20 cellular contexts compared by ENCODE assay signal in genomic region chr14:63282997-63283396, GRCh38. TPM values are rescaled to one million over a fixed set of nuclear protein-coding genes. Genes with fewer than 3 reads are reported as not detected.
DNase-seq lines count a peak whose midpoint lies in the region; ATAC-seq, FAIRE-seq and TF ChIP-seq lines count a peak whose summit lies in the region.
"Had no signal": no experiment of that assay in that cellular context is flagged by ENCODE, and none has a peak within 500 bp of the region (broad histone marks: within the 10 kb centered on the region; RNA-seq: fewer than 3 reads in every experiment).

No MANE protein-coding gene starts in this region.

- H3K9me3 Mint-ChIP-seq in activated CD8-positive, alpha-beta T cell treated with anti-CD3 and anti-CD28 coated beads for 36 hours: no peaks in the 10 kb centered on the region
- no peaks in the 10 kb centered on the region for H3K9me3 Mint-ChIP-seq in activated CD8-positive, alpha-beta T cell treated with anti-CD3 and anti-CD28 coated beads, Interleukin-2, amount 10 ng/mL, durations not matched to agents 7 days and 5 days (ENCODE audit: insufficient read depth)
- H3K9me3 Mint-ChIP-seq in activated naive CD4-positive, alpha-beta T cell treated with anti-CD3 and anti-CD28 coated beads for 36 hours: no peaks in the 10 kb centered on the region

- no peak overlapping the region for H3K4me3 Mint-ChIP-seq in activated CD8-positive, alpha-beta T cell treated with anti-CD3 and anti-CD28 coated beads for 36 hours
- H3K4me3 Mint-ChIP-seq in activated CD8-positive, alpha-beta T cell treated with anti-CD3 and anti-CD28 coated beads, Interleukin-2, amount 10 ng/mL, durations not matched to agents 7 days and 5 days: no peak overlapping the region
- no peak overlapping the region for H3K4me3 Mint-ChIP-seq in activated naive CD4-positive, alpha-beta T cell treated with anti-CD3 and anti-CD28 coated beads for 36 hours

- 42 to 60% (median 57%) methylated on average over 7 of the region's 7 CpGs for WGBS in stomach, 5 donors

- TF ChIP-seq EP300 in stomach (IDR thresholded peaks at IDR 0.05): no peak

- H3K27me3 Mint-ChIP-seq in activated CD8-positive, alpha-beta T cell treated with anti-CD3 and anti-CD28 coated beads for 36 hours: no peaks in the 10 kb centered on the region
- peaks cover 5% of the 10 kb centered on the region for H3K27me3 Mint-ChIP-seq in activated CD8-positive, alpha-beta T cell treated with anti-CD3 and anti-CD28 coated beads, Interleukin-2, amount 10 ng/mL, durations not matched to agents 7 days and 5 days (ENCODE audit: low read depth)
- H3K27me3 Mint-ChIP-seq in activated naive CD4-positive, alpha-beta T cell treated with anti-CD3 and anti-CD28 coated beads for 36 hours (ENCODE audit: low read depth): no peaks in the 10 kb centered on the region

- H3K9me3 ChIP-seq in stomach: no peaks in the 10 kb centered on the region
- H3K9me3 ChIP-seq: neutrophil, upper lobe of left lung had no signal

- no peaks in the 10 kb centered on the region for H3K27me3 ChIP-seq in stomach
- H3K27me3 ChIP-seq: brain microvascular endothelial cell, upper lobe of left lung had no signal

- intact Hi-C loops in activated CD8-positive, alpha-beta T cell treated with anti-CD3 and anti-CD28 coated beads for 36 hours (cut with micrococcal nuclease): no loop called here
- intact Hi-C loops in stomach (cut with DNase I; ENCODE audit: low total_unique reads): no loop called here
- intact Hi-C loops in activated naive CD4-positive, alpha-beta T cell treated with anti-CD3 and anti-CD28 coated beads for 36 hours (cut with micrococcal nuclease): no loop called here

- DNase-seq in activated CD8-positive, alpha-beta T cell treated with anti-CD3 and anti-CD28 coated beads for 36 hours: peak; percentile 12
- DNase-seq in activated CD8-positive, alpha-beta T cell treated with anti-CD3 and anti-CD28 coated beads, Interleukin-2, amount 10 ng/mL, durations not matched to agents 7 days and 5 days: no peak
- DNase-seq in stomach: no peak
- DNase-seq in SW480 (ENCODE audit: low spot score): no peak
- no peak for DNase-seq in urothelium cell line (ENCODE audit: low spot score)
- no peak for DNase-seq in activated naive CD4-positive, alpha-beta T cell treated with anti-CD3 and anti-CD28 coated beads for 36 hours
- DNase-seq: activated CD4-positive, alpha-beta T cell treated with anti-CD3 and anti-CD28 coated beads for 4 hours; activated gamma-delta T cell; brain microvascular endothelial cell; DMS53; MV-4-11; NCI-H2171 treated with DMSO at 0.1 percent for 48 hours; OCI-M1; upper lobe of left lung had no signal

- no peak for TF ChIP-seq CTCF in activated CD8-positive, alpha-beta T cell treated with anti-CD3 and anti-CD28 coated beads for 36 hours (IDR thresholded peaks at IDR 0.05)
- no peak for TF ChIP-seq CTCF in stomach (IDR thresholded peaks at IDR 0.05)

- POLR2A ChIA-PET in activated CD8-positive, alpha-beta T cell treated with anti-CD3 and anti-CD28 coated beads for 36 hours (lab: Charles Lee): no interaction called here
- POLR2A ChIA-PET in activated CD8-positive, alpha-beta T cell treated with anti-CD3 and anti-CD28 coated beads, Interleukin-2, amount 10 ng/mL, durations not matched to agents 7 days and 5 days (lab: Charles Lee): no interaction called here

- peaks cover 0 to 32% (median 9%) of the 10 kb centered on the region in 4 donors for H3K4me1 ChIP-seq in stomach
- H3K4me1 ChIP-seq: upper lobe of left lung had no signal

- no peaks in the 10 kb centered on the region for H3K4me1 Mint-ChIP-seq in activated CD8-positive, alpha-beta T cell treated with anti-CD3 and anti-CD28 coated beads for 36 hours (ENCODE audit: low read depth)
- H3K4me1 Mint-ChIP-seq in activated CD8-positive, alpha-beta T cell treated with anti-CD3 and anti-CD28 coated beads, Interleukin-2, amount 10 ng/mL, durations not matched to agents 7 days and 5 days (ENCODE audit: low read depth): no peaks in the 10 kb centered on the region
- H3K4me1 Mint-ChIP-seq in activated naive CD4-positive, alpha-beta T cell treated with anti-CD3 and anti-CD28 coated beads for 36 hours (ENCODE audit: low read depth): no peaks in the 10 kb centered on the region

- CTCF ChIA-PET in activated CD8-positive, alpha-beta T cell treated with anti-CD3 and anti-CD28 coated beads for 36 hours (lab: Charles Lee): interaction anchor here (1.1 to 1.8 kb wide), 4 partner anchors 9 to 43 kb away, joined by 3 to 7 read pairs (median 5); no protein-coding TSS in a partner anchor
- CTCF ChIA-PET in activated CD8-positive, alpha-beta T cell treated with anti-CD3 and anti-CD28 coated beads, Interleukin-2, amount 10 ng/mL, durations not matched to agents 7 days and 5 days (lab: Charles Lee): interaction anchor here (0.8 to 1.0 kb wide), 2 partner anchors 12 to 14 kb away, joined by 3 read pairs; no protein-coding TSS in a partner anchor
- CTCF ChIA-PET in activated naive CD4-positive, alpha-beta T cell treated with anti-CD3 and anti-CD28 coated beads for 36 hours (lab: Charles Lee): interaction anchor here (0.5 to 1.4 kb wide), 2 partner anchors 418 to 1104 kb away, joined by 3 read pairs; no protein-coding TSS in a partner anchor

- H3K27ac Mint-ChIP-seq in activated CD8-positive, alpha-beta T cell treated with anti-CD3 and anti-CD28 coated beads for 36 hours: no peak overlapping the region
- H3K27ac Mint-ChIP-seq in activated CD8-positive, alpha-beta T cell treated with anti-CD3 and anti-CD28 coated beads, Interleukin-2, amount 10 ng/mL, durations not matched to agents 7 days and 5 days: no peak overlapping the region
- no peak overlapping the region for H3K27ac Mint-ChIP-seq in activated naive CD4-positive, alpha-beta T cell treated with anti-CD3 and anti-CD28 coated beads for 36 hours

- no peaks in the 10 kb centered on the region for H3K36me3 Mint-ChIP-seq in activated CD8-positive, alpha-beta T cell treated with anti-CD3 and anti-CD28 coated beads for 36 hours (ENCODE audit: low read depth)
- no peaks in the 10 kb centered on the region for H3K36me3 Mint-ChIP-seq in activated CD8-positive, alpha-beta T cell treated with anti-CD3 and anti-CD28 coated beads, Interleukin-2, amount 10 ng/mL, durations not matched to agents 7 days and 5 days (ENCODE audit: low read depth)
- H3K36me3 Mint-ChIP-seq in activated naive CD4-positive, alpha-beta T cell treated with anti-CD3 and anti-CD28 coated beads for 36 hours (ENCODE audit: low read depth): no peaks in the 10 kb centered on the region

- TF ChIP-seq POLR2A in stomach (IDR thresholded peaks at IDR 0.05): no peak

- no peak overlapping the region for H3K4me3 ChIP-seq in stomach
- H3K4me3 ChIP-seq: upper lobe of left lung had no signal

- no peak for FAIRE-seq in urothelium cell line (lab: Jason Lieb, UNC)

- peaks cover 0 to 4% (median 0%) of the 10 kb centered on the region in 4 donors for H3K36me3 ChIP-seq in stomach
- H3K36me3 ChIP-seq: brain microvascular endothelial cell, neutrophil had no signal

- H3K27ac ChIP-seq in angular gyrus (ENCODE audit: low read depth, low read length) (peak overlapping the region; percentile 48), stomach (peak overlapping the region in 4 of 5 donors; percentile 7 to 57 (median 26))
- H3K27ac ChIP-seq: brain microvascular endothelial cell, neutrophil had no signal

- ATAC-seq in activated CD8-positive, alpha-beta T cell treated with anti-CD3 and anti-CD28 coated beads for 36 hours: peak; percentile 60
- no peak for ATAC-seq in activated CD8-positive, alpha-beta T cell treated with anti-CD3 and anti-CD28 coated beads, Interleukin-2, amount 10 ng/mL, durations not matched to agents 7 days and 5 days
- peak; percentile 48 for ATAC-seq in GM21576 (IDR thresholded peaks at IDR 0.05; ENCODE audit: unreplicated experiment)

RNA-seq across cellular contexts. Expression of gene GPHB5, which starts 35.7 kb away (rescaled TPM):
- not detected for total RNA-seq in activated CD8-positive, alpha-beta T cell treated with anti-CD3 and anti-CD28 coated beads for 36 hours
- total RNA-seq in activated CD8-positive, alpha-beta T cell treated with anti-CD3 and anti-CD28 coated beads, Interleukin-2, amount 10 ng/mL, durations not matched to agents 7 days and 5 days: not detected
- not detected for total RNA-seq in stomach
- not detected for polyA plus RNA-seq in stomach
- not detected for total RNA-seq in activated naive CD4-positive, alpha-beta T cell treated with anti-CD3 and anti-CD28 coated beads for 36 hours
- total RNA-seq: HT-29, liver, upper lobe of left lung had no signal
- polyA plus RNA-seq: AG04450, liver had no signal
